26 cellular contexts compared by ENCODE assay signal in the genomic region with DNA sequence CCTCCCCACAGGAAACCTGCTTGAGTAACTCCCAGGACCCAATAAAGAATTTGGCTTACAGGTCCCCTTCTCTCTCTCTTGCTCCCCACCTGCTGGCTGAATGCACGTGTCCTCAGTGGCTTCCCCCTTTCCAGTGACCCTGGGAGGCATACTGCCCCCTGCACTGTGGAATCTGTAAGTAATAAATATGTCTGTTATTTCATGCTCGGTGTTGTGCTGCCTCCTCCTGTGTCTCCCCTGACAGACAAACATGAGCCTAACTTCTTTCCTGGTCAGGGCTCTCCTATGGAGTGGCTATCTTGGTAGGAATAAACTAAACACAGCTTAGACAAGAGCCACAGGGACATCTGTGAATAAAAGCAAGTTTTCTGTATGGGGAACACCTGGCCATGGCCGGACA.
"Had no signal": no experiment of that assay in that cellular context is flagged by ENCODE, and none has a peak within 500 bp of the region (broad histone marks: within the 10 kb centered on the region; RNA-seq: fewer than 3 reads in every experiment).

No MANE protein-coding gene starts in this region.

- H3K4me3 ChIP-seq: dorsolateral prefrontal cortex, gastrocnemius medialis, lung, mucosa of descending colon, psoas muscle, smooth muscle cell, thyroid gland, vagina had no signal

- H3K4me1 Mint-ChIP-seq: mesothelial cell of epicardium; naive B cell; stimulated activated naive CD8-positive, alpha-beta T cell treated with anti-CD3 and anti-CD28 coated beads, Interleukin-15, amount 100 ng/mL, for 72 hours had no signal

- H3K36me3 ChIP-seq: gastrocnemius medialis, neutrophil, thyroid gland, vagina had no signal

- H3K4me2 ChIP-seq: smooth muscle cell had no signal

- H3K27ac ChIP-seq: dorsolateral prefrontal cortex, gastrocnemius medialis, neutrophil, psoas muscle, thyroid gland, vagina had no signal

- H3K36me3 Mint-ChIP-seq: memory B cell; mesothelial cell of epicardium; naive B cell; natural killer cell treated with Interleukin-12 subunit alpha and Interleukin-12 subunit beta and Interleukin-15 and Interleukin-18, amount 100 ng/mL, for 72 hours had no signal

- DNase-seq: cerebellar nuclear complex; dorsolateral prefrontal cortex; effector CD4-positive, alpha-beta T cell; gastrocnemius medialis; head of caudate nucleus; mucosa of descending colon; naive B cell; psoas muscle; stimulated activated CD4-positive, alpha-beta T cell treated with anti-CD3 and anti-CD28 coated beads, Interleukin-12 subunit alpha, Interleukin-12 subunit beta, amount 100 ng/mL, for 4 hours; stimulated activated CD4-positive, alpha-beta T cell treated with anti-CD3 and anti-CD28 coated beads, Interleukin-1b, Interleukin-23, amount 100 ng/mL, for 48 hours; stimulated activated CD4-positive, alpha-beta T cell treated with anti-CD3 and anti-CD28 coated beads, Interleukin-4, amount 100 ng/mL, for 1 hour; stimulated activated CD8-positive, alpha-beta memory T cell treated with anti-CD3 and anti-CD28 coated beads, Interleukin-4, amount 100 ng/mL, for 48 hours; stimulated activated naive CD4-positive, alpha-beta T cell; stimulated activated naive CD8-positive, alpha-beta T cell treated with anti-CD3 and anti-CD28 coated beads, Interleukin-15, amount 100 ng/mL, for 72 hours; thyroid gland; trophoblast cell had no signal

- H3K9me3 ChIP-seq: gastrocnemius medialis, mucosa of descending colon, neutrophil, psoas muscle, thyroid gland, vagina had no signal

- H3K9me3 Mint-ChIP-seq: memory B cell; neural crest cell; stimulated activated naive CD8-positive, alpha-beta T cell treated with anti-CD3 and anti-CD28 coated beads, Interleukin-15, amount 100 ng/mL, for 72 hours had no signal

- H3K4me1 ChIP-seq: gastrocnemius medialis, psoas muscle, thyroid gland, vagina had no signal

- ATAC-seq: esophagus mucosa; gastrocnemius medialis; mucosa of descending colon; natural killer cell treated with Interleukin-12 subunit alpha and Interleukin-12 subunit beta and Interleukin-15 and Interleukin-18, amount 100 ng/mL, for 72 hours; psoas muscle; sciatic nerve; stimulated activated naive CD8-positive, alpha-beta T cell treated with anti-CD3 and anti-CD28 coated beads, Interleukin-15, amount 100 ng/mL, for 72 hours had no signal

- H3K27ac Mint-ChIP-seq: memory B cell; mesothelial cell of epicardium; naive B cell; natural killer cell treated with Interleukin-12 subunit alpha and Interleukin-12 subunit beta and Interleukin-15 and Interleukin-18, amount 100 ng/mL, for 72 hours had no signal

- H3K27me3 ChIP-seq: dorsolateral prefrontal cortex, gastrocnemius medialis, neutrophil, thyroid gland, vagina had no signal

- H3K4me3 Mint-ChIP-seq: memory B cell; mesothelial cell of epicardium; naive B cell; natural killer cell treated with Interleukin-12 subunit alpha and Interleukin-12 subunit beta and Interleukin-15 and Interleukin-18, amount 100 ng/mL, for 72 hours; neural crest cell; stimulated activated naive CD8-positive, alpha-beta T cell treated with anti-CD3 and anti-CD28 coated beads, Interleukin-15, amount 100 ng/mL, for 72 hours had no signal
